In genomic region chr9:37485389-37486255, GRCh38 we compare ENCODE assay signal across 8 cellular contexts. TPM values are rescaled to one million over a fixed set of nuclear protein-coding genes. Genes with fewer than 3 reads are reported as not detected.
DNase-seq lines count a peak whose midpoint lies in the region; ATAC-seq and TF ChIP-seq lines count a peak whose summit lies in the region.

TSS of gene POLR1E (plus strand) at chr9:37485948. CDS start at chr9:37486048, 100 bp downstream.

- peak within 1 kb of the TSS; percentile 79 for H3K4me3 ChIP-seq in kidney epithelial cell (ENCODE audit: low read depth, low read length)

- ATAC-seq in HG03432 (IDR thresholded peaks at IDR 0.05; ENCODE audit: unreplicated experiment) = peak; percentile 97

- H3K27me3 ChIP-seq in kidney epithelial cell (ENCODE audit: control insufficient read depth, insufficient read depth, low read length) = no peaks in the 10 kb centered on the region

- no peak for TF ChIP-seq CTCF in kidney epithelial cell (IDR thresholded peaks at IDR 0.05; ENCODE audit: insufficient read depth, low read length, poor library complexity, severe bottlenecking)

- H3K36me3 ChIP-seq in kidney epithelial cell (ENCODE audit: control insufficient read depth, insufficient read depth, low read length) = no peaks in the 10 kb centered on the region

- DNase-seq in Ammon's horn (ENCODE audit: low spot score) (peak; percentile 97), NCI-H510A (lab: John Stamatoyannopoulos, UW) (peak; percentile 84), cerebellum (ENCODE audit: low spot score) (peak; percentile 99), kidney epithelial cell (ENCODE audit: low read depth) (peak; percentile 79)
- DNase-seq in activated CD4-positive, alpha-beta T cell treated with anti-CD3 and anti-CD28 coated beads for 1 hour = peak; percentile 96
- peak; percentile 97 for DNase-seq in stimulated activated CD4-positive, alpha-beta T cell treated with anti-CD3 and anti-CD28 coated beads, Interleukin-15, amount 100 ng/mL, for 24 hours

- TF ChIP-seq POLR2A in GM19193 (IDR thresholded peaks at IDR 0.05; ENCODE audit: extremely low read depth, insufficient read depth, insufficient read length) = peak; percentile 95

RNA-seq across cellular contexts. Expression of gene POLR1E, which starts in this region (rescaled TPM):
- total RNA-seq in cerebellum (22.1 TPM), kidney epithelial cell (24.4 and 26.9 TPM in 2 replicates)

Comparison
In these comparisons a context has a peak if more than half of its experiments do, and no peak if none do; other contexts are left out.
1. Peak in every context shown above with its lines: DNase-seq, ATAC-seq and H3K4me3 ChIP-seq.